In genomic region chr7:152513861-152514770, GRCh38 we compare ENCODE assay signal across 18 cellular contexts.
DNase-seq lines count a peak whose midpoint lies in the region; ATAC-seq and TF ChIP-seq lines count a peak whose summit lies in the region.
"Had no signal": no experiment of that assay in that cellular context is flagged by ENCODE, and none has a peak within 500 bp of the region (broad histone marks: within the 10 kb centered on the region; RNA-seq: fewer than 3 reads in every experiment).

No MANE protein-coding gene starts in this region.

- no peaks in the 10 kb centered on the region; the same call in 1 of the 2 replicates for H3K9me2 ChIP-seq in GM23338 (ENCODE audit: insufficient read depth)

- H3K9me3 Mint-ChIP-seq in GM23338 (no peaks in the 10 kb centered on the region; the same call in 1 of the 3 replicates), chondrocyte (ENCODE audit: low read depth) (no peaks in the 10 kb centered on the region), nephron progenitor cell (peaks cover 8% of the 10 kb centered on the region)
- H3K9me3 Mint-ChIP-seq: IgD-negative memory B cell had no signal

- H3K4me2 ChIP-seq in GM23338, result no peak overlapping the region
- H3K4me2 ChIP-seq: A549, KMS-11 had no signal

- H3K36me3 ChIP-seq in GM23338 (ENCODE audit: insufficient read depth) (no peaks in the 10 kb centered on the region), H7 (replicated peaks; ENCODE audit: control insufficient read depth, insufficient read depth, low read length) (no peaks in the 10 kb centered on the region)
- H3K36me3 ChIP-seq: BE2C, HAP-1 had no signal

- H3K4me3 Mint-ChIP-seq in GM23338 (no peak overlapping the region), chondrocyte (ENCODE audit: unreplicated experiment) (no peak overlapping the region), nephron progenitor cell (no peak overlapping the region)
- H3K4me3 Mint-ChIP-seq: HFFc6 had no signal

- no peak for DNase-seq in GM23338 (ENCODE audit: low spot score)
- peak; percentile 43 for DNase-seq in H7
- peak; percentile 42 for DNase-seq in chondrocyte (ENCODE audit: low spot score)
- DNase-seq in nephron progenitor cell, result no peak
- DNase-seq in NCI-H526 (lab: John Stamatoyannopoulos, UW), result no peak
- no peak for DNase-seq in NCI-H524 treated with DMSO at 0.1 percent for 48 hours (lab: John Stamatoyannopoulos, UW)
- DNase-seq: BE2C; CD4-positive, alpha-beta memory T cell; DND-41; GDM1; GM23248; HFFc6 had no signal

- no peaks in the 10 kb centered on the region for H3K79me2 ChIP-seq in GM23338 (replicated peaks; ENCODE audit: insufficient read depth)

- H3K36me3 Mint-ChIP-seq in GM23338 (ENCODE audit: low read depth) (no peaks in the 10 kb centered on the region; the same call in 2 of the 3 replicates), chondrocyte (ENCODE audit: low read depth) (no peaks in the 10 kb centered on the region), nephron progenitor cell (ENCODE audit: low read depth) (no peaks in the 10 kb centered on the region)
- H3K36me3 Mint-ChIP-seq: CD4-positive, alpha-beta memory T cell; IgD-negative memory B cell had no signal

- H3K27ac Mint-ChIP-seq in GM23338 (no peak overlapping the region), chondrocyte (ENCODE audit: unreplicated experiment) (no peak overlapping the region), nephron progenitor cell (peak overlapping the region; percentile 62)
- H3K27ac Mint-ChIP-seq: HFFc6, IgD-negative memory B cell had no signal

- H2AFZ ChIP-seq in GM23338, result peak overlapping the region; percentile 47; the same call in 1 of the 2 replicates
- H2AFZ ChIP-seq: GM23248 had no signal

- H3K27me3 ChIP-seq in GM23338 (ENCODE audit: insufficient read depth), result no peaks in the 10 kb centered on the region
- H3K27me3 ChIP-seq in H7 (ENCODE audit: control insufficient read depth, insufficient read depth, low read length), result no peaks in the 10 kb centered on the region
- H3K27me3 ChIP-seq: BE2C had no signal

- TF ChIP-seq CTCF in GM23338 (conservative IDR thresholded peaks at IDR 0.05; ENCODE audit: low read depth in 2 of 2) (no peak), chondrocyte (IDR thresholded peaks at IDR 0.05) (no peak), nephron progenitor cell (IDR thresholded peaks at IDR 0.05) (no peak)

- no peak overlapping the region for H3K4me3 ChIP-seq in GM23338
- no peak overlapping the region for H3K4me3 ChIP-seq in H7 (ENCODE audit: insufficient read depth, low read depth, low read length)
- H3K4me3 ChIP-seq: A549, GM23248, HAP-1 had no signal

- H3K27me3 Mint-ChIP-seq in GM23338 (ENCODE audit: insufficient read depth, low read depth, poor library complexity) (peaks cover 4% of the 10 kb centered on the region), chondrocyte (ENCODE audit: low read depth) (peaks cover 4% of the 10 kb centered on the region), nephron progenitor cell (ENCODE audit: low read depth, poor library complexity) (no peaks in the 10 kb centered on the region)
- H3K27me3 Mint-ChIP-seq: CD4-positive, alpha-beta memory T cell had no signal

- H3K27ac ChIP-seq in GM23338 (ENCODE audit: low read depth), result no peak overlapping the region
- H3K27ac ChIP-seq: A549, C4-2B, GM23248, KMS-11 had no signal

- no peaks in the 10 kb centered on the region for H3K4me1 ChIP-seq in GM23338 (ENCODE audit: insufficient read depth)
- H3K4me1 ChIP-seq: A549, BE2C, HAP-1 had no signal

- H3K4me1 Mint-ChIP-seq in GM23338 (0 out of 3 replicates have a peak, but pooled peaks cover 2% of the 10 kb centered on the region), chondrocyte (ENCODE audit: low read depth) (no peaks in the 10 kb centered on the region), nephron progenitor cell (no peaks in the 10 kb centered on the region)

- no peaks in the 10 kb centered on the region for H4K20me1 ChIP-seq in GM23338 (replicated peaks; ENCODE audit: insufficient read depth)

- no peaks in the 10 kb centered on the region for H3F3A ChIP-seq in GM23338 (replicated peaks; ENCODE audit: low read depth)

- ATAC-seq in GM23338 (no peak; the same call in 2 of the 3 replicates), HG02798 (IDR thresholded peaks at IDR 0.05; ENCODE audit: poor library complexity, unreplicated experiment) (no peak)

TF ChIP-seq in GM23338, 12 proteins besides CTCF, POLR2A, EP300 and RAD21:
- TF ChIP-seq EZH2 (IDR thresholded peaks at IDR 0.05; ENCODE audit: low read depth, unreplicated experiment) (no peak), NANOG (IDR thresholded peaks at IDR 0.05; ENCODE audit: borderline replicate concordance) (no peak), JUNB (IDR thresholded peaks at IDR 0.05; ENCODE audit: unreplicated experiment) (no peak), POLR2AphosphoS5 (IDR thresholded peaks at IDR 0.05; ENCODE audit: low read depth) (no peak), REST (IDR thresholded peaks at IDR 0.05; ENCODE audit: unreplicated experiment) (no peak), EZH2phosphoT487 (IDR thresholded peaks at IDR 0.05; ENCODE audit: unreplicated experiment) (no peak), ZNF114 (CRISPR knock-in tag; IDR thresholded peaks at IDR 0.05) (no peak), ZNF331 (CRISPR knock-in tag; IDR thresholded peaks at IDR 0.05; ENCODE audit: low read depth) (no peak), STAT1 (IDR thresholded peaks at IDR 0.05; ENCODE audit: unreplicated experiment) (no peak)

Comparison
In these comparisons a context has a peak if more than half of its experiments do, and no peak if none do; other contexts are left out.
1. DNase-seq: peak in H7 (single experiment) and chondrocyte (single experiment); none in GM23338 (single experiment), nephron progenitor cell (single experiment), NCI-H526 (0 of 2) and NCI-H524 treated with DMSO at 0.1 percent for 48 hours (single experiment).